ENCODE assay signal across 8 cellular contexts in the genomic region with DNA sequence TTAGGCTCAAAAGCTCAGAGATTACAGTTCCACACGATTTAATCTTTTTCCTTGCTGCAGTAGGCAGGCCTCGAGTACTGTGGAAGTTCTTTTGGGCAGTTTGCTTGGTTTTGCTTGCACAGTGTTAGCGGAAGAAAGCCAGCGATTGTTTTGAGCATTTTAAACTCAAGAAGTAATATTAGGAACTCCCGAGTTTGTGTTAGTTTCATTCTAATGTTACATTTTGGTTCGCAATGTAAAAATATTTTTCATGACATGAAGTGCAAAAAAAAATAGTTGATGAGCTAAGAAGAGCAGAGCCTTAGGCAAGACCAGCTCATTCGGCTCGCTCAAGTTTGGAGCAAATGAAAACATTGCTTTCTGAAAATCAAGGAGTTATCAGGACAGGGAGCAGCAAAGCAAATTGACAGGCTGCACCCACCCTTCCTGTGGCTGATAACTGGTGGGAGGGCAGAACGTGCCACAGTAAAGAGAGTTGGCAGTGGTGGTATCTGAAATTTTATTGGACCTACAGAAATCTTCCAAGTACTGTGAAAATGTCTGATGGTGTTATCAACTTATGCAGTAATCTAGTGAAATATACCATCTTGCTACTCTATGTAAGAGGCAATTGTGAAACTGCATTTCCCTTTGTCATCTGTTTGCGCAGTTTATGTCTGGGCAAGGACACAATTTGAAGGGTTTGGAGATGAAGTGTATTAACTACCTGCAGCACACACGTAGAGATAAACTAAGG. TPM values are rescaled to one million over a fixed set of nuclear protein-coding genes. Genes with fewer than 3 reads are reported as not detected.
DNase-seq lines count a peak whose midpoint lies in the region; ATAC-seq and TF ChIP-seq lines count a peak whose summit lies in the region.

No MANE protein-coding gene starts in this region.

- H3K36me3 Mint-ChIP-seq in HFFc6 (ENCODE audit: low read depth): no peaks in the 10 kb centered on the region

- H3K4me3 Mint-ChIP-seq in HFFc6: peak overlapping the region; percentile 97

- no peaks in the 10 kb centered on the region for H3K9me3 Mint-ChIP-seq in HFFc6

- H3K27me3 Mint-ChIP-seq in HFFc6 (ENCODE audit: insufficient read depth): peaks cover 3% of the 10 kb centered on the region

- H3K4me3 ChIP-seq in ACC112 (ENCODE audit: low read depth, low read length) (peak overlapping the region; percentile 96), adipocyte (ENCODE audit: low read length) (peak overlapping the region; percentile 96), lower leg skin (ENCODE audit: low read depth, poor library complexity, severe bottlenecking) (peak overlapping the region; percentile 69), tibial artery (peak overlapping the region; percentile 66)

- peak overlapping the region; percentile 89 for H3K9ac ChIP-seq in adipocyte (ENCODE audit: low read length)

- no peaks in the 10 kb centered on the region for H3K27me3 ChIP-seq in ACC112 (ENCODE audit: insufficient read depth, low read length)
- no peaks in the 10 kb centered on the region for H3K27me3 ChIP-seq in adipocyte (replicated peaks; ENCODE audit: control insufficient read depth, insufficient read depth, low read length)
- H3K27me3 ChIP-seq in tibial artery: no peaks in the 10 kb centered on the region

- WGBS in lower leg skin, 2 donors: 52% methylated on average over 11 of the region's 11 CpGs

- no peak for TF ChIP-seq POLR2A in lower leg skin (IDR thresholded peaks at IDR 0.05)

- H3K36me3 ChIP-seq in ACC112 (ENCODE audit: insufficient read depth, low read length) (no peaks in the 10 kb centered on the region), adipocyte (ENCODE audit: control insufficient read depth, insufficient read depth, low read length, severe bottlenecking) (no peaks in the 10 kb centered on the region), tibial artery (no peaks in the 10 kb centered on the region)

- H3K4me1 ChIP-seq in ACC112 (ENCODE audit: control insufficient read depth, insufficient read depth, low read length, unreplicated experiment) (peaks cover 38% of the 10 kb centered on the region), adipocyte (ENCODE audit: control insufficient read depth, insufficient read depth, low read length) (peaks cover 56% of the 10 kb centered on the region), tibial artery (peaks cover 0 to 75% (median 18%) of the 10 kb centered on the region in 4 donors)

- intact Hi-C loops in lower leg skin (cut with DNase I; ENCODE audit: low total_unique reads) (no loop called here), tibial artery (cut with DNase I; ENCODE audit: low total_unique reads) (loop anchor here (10.0 kb wide), 1 partner anchor 329 kb away; no protein-coding TSS in a partner anchor)

- peaks cover 70% of the 10 kb centered on the region for H3K4me1 Mint-ChIP-seq in HFFc6 (ENCODE audit: low read depth)

- TF ChIP-seq CTCF in HFFc6 (IDR thresholded peaks at IDR 0.05): no peak
- TF ChIP-seq CTCF in lower leg skin (IDR thresholded peaks at IDR 0.05): no peak
- TF ChIP-seq CTCF in tibial artery (IDR thresholded peaks at IDR 0.05): no peak

- peak overlapping the region; percentile 83 for H3K27ac Mint-ChIP-seq in HFFc6

- no peak for ATAC-seq in GM18858 (IDR thresholded peaks at IDR 0.05; ENCODE audit: unreplicated experiment)

- H2AFZ ChIP-seq in ACC112 (ENCODE audit: low read length, unreplicated experiment): peak overlapping the region; percentile 97

- DNase-seq in HFFc6: no peak
- peak; percentile 22 for DNase-seq in adipocyte (ENCODE audit: low read depth)
- no peak for DNase-seq in lower leg skin (ENCODE audit: low spot score in 2 of 2)
- no peak for DNase-seq in tibial artery
- DNase-seq in kidney tubule cell (ENCODE audit: low spot score): no peak
- no peak for DNase-seq in activated CD4-positive, CD25-positive, alpha-beta regulatory T cell (lab: John Stamatoyannopoulos, UW)

- H3K79me2 ChIP-seq in ACC112 (ENCODE audit: control insufficient read depth, insufficient read depth, low read length, unreplicated experiment): peaks cover 43% of the 10 kb centered on the region

- H3K27ac ChIP-seq in ACC112 (ENCODE audit: low read depth, low read length) (peak overlapping the region; percentile 9), tibial artery (peak overlapping the region; percentile 84 to 87)

- no peaks in the 10 kb centered on the region for H3K9me3 ChIP-seq in adipocyte (ENCODE audit: control insufficient read depth, low read length)
- no peaks in the 10 kb centered on the region for H3K9me3 ChIP-seq in tibial artery

RNA-seq across cellular contexts. Expression of a gene that starts 1.4 kb away (rescaled TPM):
- total RNA-seq in HFFc6 (2021; fragmentation: NEBNext Ultra II Directional; extraction: Animal tissue kit (Norgen Biotek cat#: 25700)): 1 to 10 TPM; 3.9 to 6.4 (median 5.7) TPM
- 1 to 10 TPM; 1.4 to 4.5 (median 3.9) TPM for total RNA-seq in lower leg skin
